In the genomic region with DNA sequence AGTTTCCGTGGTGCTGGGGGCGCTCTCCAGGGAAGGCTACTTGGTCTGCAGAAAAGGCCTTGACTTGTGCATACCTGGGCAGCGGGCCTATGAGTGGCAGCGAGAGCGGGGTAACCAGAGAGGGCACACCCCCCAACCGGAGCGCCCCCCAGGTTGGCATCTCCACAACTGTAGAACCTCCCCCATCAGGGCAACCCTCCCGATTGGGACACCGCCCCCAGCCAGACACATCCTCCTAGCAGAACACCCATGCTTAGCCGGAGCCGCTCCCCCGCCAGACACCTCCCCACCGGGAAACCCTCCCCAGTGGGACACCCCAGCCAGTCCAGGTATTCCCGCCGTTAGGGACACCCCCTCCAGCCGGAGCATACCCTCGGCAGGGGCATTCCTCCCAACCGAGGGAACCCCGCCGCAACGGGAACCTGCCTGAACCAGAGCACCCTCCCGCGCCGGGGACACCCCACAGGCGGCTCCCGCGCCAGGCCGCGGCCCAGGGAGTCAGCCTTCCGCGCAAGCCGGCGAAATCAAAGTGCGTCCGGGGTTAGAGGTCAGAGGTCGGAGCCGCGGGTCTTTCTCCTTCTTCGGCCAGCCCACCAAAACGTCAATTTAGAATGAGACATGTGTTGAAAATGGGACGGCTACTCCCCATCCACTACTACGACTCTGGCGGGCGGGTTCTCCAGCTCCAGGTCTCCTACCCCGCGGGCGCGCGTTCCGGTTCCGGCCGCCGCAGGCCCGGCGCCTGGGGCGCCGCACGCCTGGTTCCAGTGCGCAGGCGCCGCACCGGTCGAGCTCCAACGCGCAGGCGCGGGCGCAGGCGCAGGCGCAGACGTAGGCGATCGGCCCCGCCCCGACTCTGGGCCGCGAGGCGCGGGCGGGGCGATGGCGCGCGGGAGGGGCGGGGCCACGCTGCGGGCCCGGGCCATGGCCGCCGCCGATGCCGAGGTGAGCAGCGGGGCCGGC, we compare ENCODE assay signal across 8 cellular contexts. TPM values are rescaled to one million over a fixed set of nuclear protein-coding genes. Genes with fewer than 3 reads are reported as not detected.
A peak's percentile ranks its signal among the peaks of the same experiment; 100 is the strongest.
DNase-seq lines count a peak whose midpoint lies in the region; ATAC-seq and TF ChIP-seq lines count a peak whose summit lies in the region.

A gene (plus strand): TSS at position 901 of the 963 bp plus-strand sequence. CDS start 24 bp downstream, at position 925.

- intact Hi-C loops in sciatic nerve (cut with DNase I) = no loop called here

- TF ChIP-seq CTCF in astrocyte of the cerebellum (IDR thresholded peaks at IDR 0.05; ENCODE audit: low read depth, low read length, missing control alignments) = no peak

- ATAC-seq in GM18502 (IDR thresholded peaks at IDR 0.05; ENCODE audit: poor library complexity, unreplicated experiment) = peak; percentile 71
- ATAC-seq in HG02852 (IDR thresholded peaks at IDR 0.05; ENCODE audit: unreplicated experiment) = peak; percentile 69
- peak; percentile 92 for ATAC-seq in sciatic nerve

- peak within 1 kb of the TSS; percentile 96 for H3K4me3 ChIP-seq in astrocyte of the cerebellum (ENCODE audit: low read depth, low read length)

- in situ Hi-C loops in astrocyte of the cerebellum (cut with HindIII; ENCODE audit: low sequenced_read_pairs) = no loop called here

- peak; percentile 71 to 91 for DNase-seq in NCI-H1930 (lab: John Stamatoyannopoulos, UW)
- DNase-seq in T1000 (lab: John Stamatoyannopoulos, UW) = peak; percentile 96
- peak; percentile 52 for DNase-seq in astrocyte of the cerebellum (ENCODE audit: low read depth)
- peak; percentile 33 to 95 (median 81) for DNase-seq in hypothalamus (lab: John Stamatoyannopoulos, UW)
- peak; percentile 91 for DNase-seq in sciatic nerve (ENCODE audit: low spot score)
- no peak for DNase-seq in foreskin melanocyte

RNA-seq across cellular contexts. Expression of the gene that starts here (rescaled TPM):
- 104 TPM for total RNA-seq in sciatic nerve
